In genomic region chr12:1122803-1123202, GRCh38 we compare ENCODE assay signal across 13 cellular contexts.
DNase-seq lines count a peak whose midpoint lies in the region; ATAC-seq, FAIRE-seq and TF ChIP-seq lines count a peak whose summit lies in the region.
"Had no signal": no experiment of that assay in that cellular context is flagged by ENCODE, and none has a peak within 500 bp of the region (broad histone marks: within the 10 kb centered on the region; RNA-seq: fewer than 3 reads in every experiment).

No MANE protein-coding gene starts in this region.

- H3K4me1 Mint-ChIP-seq in activated T-cell treated with anti-CD3 and anti-CD28 coated beads, Interleukin-2, amount 50 U/mL, for 4 hours (ENCODE audit: low read depth), result peaks cover 16% of the 10 kb centered on the region
- H3K4me1 Mint-ChIP-seq in nephron progenitor cell, result no peaks in the 10 kb centered on the region

- no peak overlapping the region for H3K4me3 Mint-ChIP-seq in activated T-cell treated with anti-CD3 and anti-CD28 coated beads, Interleukin-2, amount 50 U/mL, for 4 hours
- H3K4me3 Mint-ChIP-seq in nephron progenitor cell, result no peak overlapping the region

- DNase-seq in NCI-H748 (lab: John Stamatoyannopoulos, UW; ENCODE audit: unreplicated experiment) (peak; percentile 0), NCI-H748 treated with DMSO at 0.1 percent for 48 hours (lab: John Stamatoyannopoulos, UW) (no peak), NCI-H226 (peak; percentile 46), nephron progenitor cell (no peak), hippocampal formation (lab: John Stamatoyannopoulos, UW) (no peak), GM19239 (ENCODE audit: insufficient read length, low spot score) (no peak)
- peak; percentile 34 for DNase-seq in activated T-cell treated with anti-CD3 and anti-CD28 coated beads, Interleukin-2, amount 50 U/mL, for 4 hours
- DNase-seq: dorsolateral prefrontal cortex, thyroid gland had no signal

- peak overlapping the region; percentile 41 for H3K27ac Mint-ChIP-seq in nephron progenitor cell
- H3K27ac Mint-ChIP-seq: activated T-helper 2 cell treated with anti-CD3 and anti-CD28 coated beads, Interferon-gamma antibody, Interleukin-2, Interleukin-4, amounts not matched to agents 10 μg/mL and 5 μg/mL and 100 μg/mL, durations not matched to agents 14 hours and 24 hours and 36 hours had no signal

- no peaks in the 10 kb centered on the region for H3K27me3 Mint-ChIP-seq in activated T-cell treated with anti-CD3 and anti-CD28 coated beads, Interleukin-2, amount 50 U/mL, for 4 hours (ENCODE audit: low read depth)
- no peaks in the 10 kb centered on the region for H3K27me3 Mint-ChIP-seq in nephron progenitor cell (ENCODE audit: low read depth, poor library complexity)

- peaks cover 8% of the 10 kb centered on the region for H3K36me3 Mint-ChIP-seq in activated T-cell treated with anti-CD3 and anti-CD28 coated beads, Interleukin-2, amount 50 U/mL, for 4 hours (ENCODE audit: insufficient read depth)
- H3K36me3 Mint-ChIP-seq in nephron progenitor cell (ENCODE audit: low read depth), result peaks cover 27% of the 10 kb centered on the region

- FAIRE-seq in GM19239 (lab: Jason Lieb, UNC), result no peak
- FAIRE-seq: A549, G401.6 had no signal

- ATAC-seq in activated T-cell treated with anti-CD3 and anti-CD28 coated beads, Interleukin-2, amount 50 U/mL, for 4 hours, result peak; percentile 39 to 57
- no peak for ATAC-seq in HG02973 (IDR thresholded peaks at IDR 0.05; ENCODE audit: unreplicated experiment)
- ATAC-seq: A549 had no signal

- TF ChIP-seq CTCF in nephron progenitor cell (IDR thresholded peaks at IDR 0.05), result no peak

- no peaks in the 10 kb centered on the region for H3K9me3 Mint-ChIP-seq in activated T-cell treated with anti-CD3 and anti-CD28 coated beads, Interleukin-2, amount 50 U/mL, for 4 hours
- H3K9me3 Mint-ChIP-seq in nephron progenitor cell, result no peaks in the 10 kb centered on the region
- H3K9me3 Mint-ChIP-seq: activated T-helper 2 cell treated with anti-CD3 and anti-CD28 coated beads, Interferon-gamma antibody, Interleukin-2, Interleukin-4, amounts not matched to agents 10 μg/mL and 5 μg/mL and 100 μg/mL, durations not matched to agents 14 hours and 24 hours and 36 hours had no signal

Comparison
In these comparisons a context has a peak if more than half of its experiments do, and no peak if none do; other contexts are left out.
1. DNase-seq: peak in NCI-H748 (single experiment), NCI-H226 (single experiment) and activated T-cell treated with anti-CD3 and anti-CD28 coated beads, Interleukin-2, amount 50 U/mL, for 4 hours (single experiment); none in NCI-H748 treated with DMSO at 0.1 percent for 48 hours (single experiment), nephron progenitor cell (single experiment), hippocampal formation (0 of 2) and GM19239 (single experiment).